In genomic region chr9:13033959-13034695, GRCh38 we compare ENCODE assay signal across 8 cellular contexts.
DNase-seq lines count a peak whose midpoint lies in the region; ATAC-seq and TF ChIP-seq lines count a peak whose summit lies in the region.
"Had no signal": no experiment of that assay in that cellular context is flagged by ENCODE, and none has a peak within 500 bp of the region (broad histone marks: within the 10 kb centered on the region; RNA-seq: fewer than 3 reads in every experiment).

No MANE protein-coding gene starts in this region.

- no peaks in the 10 kb centered on the region for H3K36me3 Mint-ChIP-seq in stimulated activated memory B cell treated with anti-CD40 and anti-IgM and Interleukin-4, amounts not matched to agents 10 μg/mL and 1 μg/mL and 100 μg/mL, for 72 hours

- H3K4me1 ChIP-seq in upper lobe of left lung, result peaks cover 0 to 2% (median 0%) of the 10 kb centered on the region in 4 donors

- H3K9me3 ChIP-seq in upper lobe of left lung, result no peaks in the 10 kb centered on the region

- no peaks in the 10 kb centered on the region for H3K27me3 ChIP-seq in upper lobe of left lung

- no peak overlapping the region for H3K27ac Mint-ChIP-seq in stimulated activated memory B cell treated with anti-CD40 and anti-IgM and Interleukin-4, amounts not matched to agents 10 μg/mL and 1 μg/mL and 100 μg/mL, for 72 hours
- H3K27ac Mint-ChIP-seq: stimulated activated naive CD8-positive, alpha-beta T cell treated with anti-CD3 and anti-CD28 coated beads, Interleukin-15, Interleukin-2, amounts not matched to agents 100 ng/mL and 50 ng/mL, for 24 hours had no signal

- H3K4me3 Mint-ChIP-seq in stimulated activated memory B cell treated with anti-CD40 and anti-IgM and Interleukin-4, amounts not matched to agents 10 μg/mL and 1 μg/mL and 100 μg/mL, for 72 hours, result no peak overlapping the region
- H3K4me3 Mint-ChIP-seq: stimulated activated naive CD8-positive, alpha-beta T cell treated with anti-CD3 and anti-CD28 coated beads, Interleukin-15, Interleukin-2, amounts not matched to agents 100 ng/mL and 50 ng/mL, for 24 hours had no signal

- H3K9me3 Mint-ChIP-seq in stimulated activated memory B cell treated with anti-CD40 and anti-IgM and Interleukin-4, amounts not matched to agents 10 μg/mL and 1 μg/mL and 100 μg/mL, for 72 hours, result peaks cover 3% of the 10 kb centered on the region

- TF ChIP-seq CTCF in GM12872 (IDR thresholded peaks at IDR 0.05; ENCODE audit: insufficient read depth, low read depth, low read length) (peak; percentile 65), upper lobe of left lung (IDR thresholded peaks at IDR 0.05) (peak; percentile 32 to 73 (median 58))

- peak; percentile 23 for DNase-seq in Jurkat, Clone E6-1 (ENCODE audit: low read depth, low spot score)
- DNase-seq in OCI-M1 (lab: John Stamatoyannopoulos, UW), result peak; percentile 100
- DNase-seq in ecto neural progenitor cell (ENCODE audit: low spot score), result peak; percentile 82
- DNase-seq in lung microvascular endothelial cell (ENCODE audit: low read depth in 2 of 2), result peak; percentile 63 to 87
- DNase-seq in upper lobe of left lung, result peak in 1 of 2 donors; percentile 67

- peak; percentile 87 to 92 for ATAC-seq in upper lobe of left lung (ENCODE audit: low FRiP score in 2 of 2)
- ATAC-seq in stimulated activated memory B cell treated with anti-CD40 and anti-IgM and Interleukin-4, amounts not matched to agents 10 μg/mL and 1 μg/mL and 100 μg/mL, for 72 hours, result no peak

- no peak overlapping the region for H3K4me3 ChIP-seq in Jurkat, Clone E6-1 (ENCODE audit: low read length)
- H3K4me3 ChIP-seq in upper lobe of left lung, result peak overlapping the region in 3 of 4 donors; percentile 0 to 34 (median 26)

- no peaks in the 10 kb centered on the region for H3K27me3 Mint-ChIP-seq in stimulated activated memory B cell treated with anti-CD40 and anti-IgM and Interleukin-4, amounts not matched to agents 10 μg/mL and 1 μg/mL and 100 μg/mL, for 72 hours
- H3K27me3 Mint-ChIP-seq: stimulated activated naive CD8-positive, alpha-beta T cell treated with anti-CD3 and anti-CD28 coated beads, Interleukin-15, Interleukin-2, amounts not matched to agents 100 ng/mL and 50 ng/mL, for 24 hours had no signal

- H3K27ac ChIP-seq in upper lobe of left lung, result peak overlapping the region in 2 of 4 donors; percentile 19 to 44

- WGBS in upper lobe of left lung, 2 donors, result 9% methylated on average over 19 of the region's 19 CpGs

- no peaks in the 10 kb centered on the region for H3K4me1 Mint-ChIP-seq in stimulated activated memory B cell treated with anti-CD40 and anti-IgM and Interleukin-4, amounts not matched to agents 10 μg/mL and 1 μg/mL and 100 μg/mL, for 72 hours

- H3K36me3 ChIP-seq in upper lobe of left lung, result no peaks in the 10 kb centered on the region

- TF ChIP-seq EP300 in upper lobe of left lung (IDR thresholded peaks at IDR 0.05), result no peak

- no peak for TF ChIP-seq POLR2A in upper lobe of left lung (IDR thresholded peaks at IDR 0.05)
